ENCODE assay signal across 23 cellular contexts in genomic region chr6:136420853-136421252, GRCh38.
"Had no signal": no experiment of that assay in that cellular context is flagged by ENCODE, and none has a peak within 500 bp of the region (broad histone marks: within the 10 kb centered on the region; RNA-seq: fewer than 3 reads in every experiment).

No MANE protein-coding gene starts in this region.

- H3K4me1 ChIP-seq: gastroesophageal sphincter, left ventricle myocardium inferior, right lobe of liver, upper lobe of left lung, vagina had no signal

- ATAC-seq: effector memory CD8-positive, alpha-beta T cell; gastroesophageal sphincter; right lobe of liver; T-helper 17 cell had no signal

- H3K27me3 ChIP-seq: gastroesophageal sphincter, right lobe of liver, upper lobe of left lung, vagina had no signal

- H3K36me3 ChIP-seq: gastroesophageal sphincter, left ventricle myocardium inferior, right lobe of liver, thoracic aorta, upper lobe of left lung, vagina had no signal

- H3K4me3 ChIP-seq: gastroesophageal sphincter, left ventricle myocardium inferior, lung, right lobe of liver, thoracic aorta, upper lobe of left lung, vagina had no signal

- H3K27ac ChIP-seq: gastroesophageal sphincter, left ventricle myocardium inferior, right lobe of liver, thoracic aorta, upper lobe of left lung, vagina had no signal

- H3K9me3 ChIP-seq: gastroesophageal sphincter, left ventricle myocardium inferior, right lobe of liver, thoracic aorta, upper lobe of left lung, vagina had no signal

- DNase-seq: activated CD4-positive, alpha-beta memory T cell treated with anti-CD3 and anti-CD28 coated beads, Interleukin-2, amount 10 ng/mL, durations not matched to agents 7 days and 5 days; activated CD4-positive, alpha-beta T cell treated with anti-CD3 and anti-CD28 coated beads, Interleukin-2, amount 10 ng/mL, durations not matched to agents 7 days and 5 days; activated CD4-positive, CD25-positive, alpha-beta regulatory T cell treated with anti-CD3 and anti-CD28 coated beads, Interleukin-2, amount 50 U/mL, for 72 hours; activated CD8-positive, alpha-beta memory T cell treated with anti-CD3 and anti-CD28 coated beads, Interleukin-2, amount 50 U/mL, for 48 hours; activated gamma-delta T cell; activated naive CD4-positive, alpha-beta T cell treated with anti-CD3 and anti-CD28 coated beads, Interleukin-2, amount 10 ng/mL, durations not matched to agents 7 days and 5 days; activated T-cell treated with anti-CD3 and anti-CD28 coated beads, Interleukin-2, amount 50 U/mL, for 24 hours; amniotic stem cell; central memory CD4-positive, alpha-beta T cell; effector memory CD8-positive, alpha-beta T cell; erythroblast; hypothalamus; immature natural killer cell; left ventricle myocardium inferior; right lobe of liver; stimulated activated CD4-positive, alpha-beta T cell treated with anti-CD3 and anti-CD28 coated beads, Interleukin-2, amount 100 ng/mL, for 48 hours; stimulated activated naive CD4-positive, alpha-beta T cell treated with Interleukin-2 at 50 U/mL for 16 hours; T-helper 17 cell had no signal
